In genomic region chr6:37171970-37172812, GRCh38 we compare ENCODE assay signal across 8 cellular contexts.
DNase-seq lines count a peak whose midpoint lies in the region; ATAC-seq lines count a peak whose summit lies in the region.

No MANE protein-coding gene starts in this region.

- peak overlapping the region; percentile 87 for H3K27ac ChIP-seq in cingulate gyrus (ENCODE audit: low read depth, low read length)

- DNase-seq in DMS 273 (lab: John Stamatoyannopoulos, UW; ENCODE audit: unreplicated experiment) (peak; percentile 93), NCI-H526 (lab: John Stamatoyannopoulos, UW) (peak; percentile 85 to 94), kidney glomerular epithelial cell (lab: John Stamatoyannopoulos, UW) (peak; percentile 84)
- peak; percentile 85 to 95 for DNase-seq in activated CD4-positive, alpha-beta T cell treated with anti-CD3 and anti-CD28 coated beads for 4 hours
- DNase-seq in stimulated activated CD4-positive, alpha-beta T cell treated with anti-CD3 and anti-CD28 coated beads, Interleukin-15, amount 100 ng/mL, for 24 hours = peak; percentile 90

- peak; percentile 36 for ATAC-seq in HG03378 (IDR thresholded peaks at IDR 0.05; ENCODE audit: unreplicated experiment)
- ATAC-seq in GM18502 (IDR thresholded peaks at IDR 0.05; ENCODE audit: poor library complexity, unreplicated experiment) = no peak
